Comparison of ENCODE assay signal across 17 cellular contexts in the genomic region with DNA sequence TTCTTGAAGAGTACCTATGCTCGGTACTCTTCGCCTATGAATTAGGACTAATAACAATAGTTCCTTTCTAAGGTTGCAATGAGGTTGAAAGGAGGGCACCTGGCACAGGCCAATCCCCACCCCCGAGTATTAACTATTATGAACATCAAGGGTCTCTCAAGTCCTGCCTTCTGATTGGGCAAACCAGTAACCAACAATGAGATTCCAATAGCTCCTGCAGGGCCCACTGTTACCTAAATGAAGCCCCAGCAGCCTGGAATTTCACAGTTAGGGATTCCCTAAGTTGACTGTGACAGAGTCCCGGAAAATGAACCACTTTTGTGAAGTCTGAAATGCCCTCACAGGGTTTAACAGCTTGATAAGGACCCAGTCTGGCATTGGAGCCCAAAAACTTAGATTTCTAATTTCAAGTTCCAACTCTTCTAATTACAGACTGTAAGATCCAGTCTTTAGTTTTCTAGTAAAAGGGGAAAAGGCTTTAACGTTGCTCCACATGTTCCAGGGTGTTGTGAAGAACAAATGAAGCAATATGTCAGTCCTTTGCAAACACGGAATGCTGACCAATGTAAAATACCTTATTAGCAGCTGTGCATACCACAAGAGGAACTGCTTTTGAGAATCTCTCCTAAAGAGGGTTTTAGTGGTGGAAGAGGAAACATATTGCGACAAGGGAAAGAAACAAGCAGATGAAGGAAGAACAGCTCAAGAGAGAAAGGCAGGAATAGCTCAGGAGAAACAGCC.
DNase-seq lines count a peak whose midpoint lies in the region; ATAC-seq and TF ChIP-seq lines count a peak whose summit lies in the region.
"Had no signal": no experiment of that assay in that cellular context is flagged by ENCODE, and none has a peak within 500 bp of the region (broad histone marks: within the 10 kb centered on the region; RNA-seq: fewer than 3 reads in every experiment).

No MANE protein-coding gene starts in this region.

- H3K27me3 Mint-ChIP-seq in mesothelial cell of epicardium (ENCODE audit: low read depth), result no peaks in the 10 kb centered on the region
- H3K27me3 Mint-ChIP-seq: type B pancreatic cell had no signal

- no peak for TF ChIP-seq CTCF in mesothelial cell of epicardium (IDR thresholded peaks at IDR 0.05; ENCODE audit: unreplicated experiment)

- no peak overlapping the region for H3K27ac Mint-ChIP-seq in mesothelial cell of epicardium
- H3K27ac Mint-ChIP-seq: type B pancreatic cell had no signal

- no peaks in the 10 kb centered on the region for H3K4me1 Mint-ChIP-seq in mesothelial cell of epicardium

- no peak overlapping the region for H3K4me3 Mint-ChIP-seq in mesothelial cell of epicardium
- H3K4me3 Mint-ChIP-seq: type B pancreatic cell had no signal

- H3K36me3 ChIP-seq in SJCRH30, result no peaks in the 10 kb centered on the region
- H3K36me3 ChIP-seq: cardiac muscle cell, pancreas had no signal

- no peak overlapping the region for H3K4me3 ChIP-seq in SJCRH30
- H3K4me3 ChIP-seq: cardiac muscle cell, pancreas had no signal

- no peaks in the 10 kb centered on the region for H3K4me1 ChIP-seq in SJCRH30
- H3K4me1 ChIP-seq: pancreas had no signal

- H3K36me3 Mint-ChIP-seq in mesothelial cell of epicardium, result no peaks in the 10 kb centered on the region
- H3K36me3 Mint-ChIP-seq: type B pancreatic cell had no signal

- no peaks in the 10 kb centered on the region for H3K9me3 ChIP-seq in SJCRH30 (replicated peaks)
- H3K9me3 ChIP-seq: pancreas had no signal

- peak; percentile 25 for ATAC-seq in HG03025 (IDR thresholded peaks at IDR 0.05; ENCODE audit: low FRiP score, unreplicated experiment)
- no peak for ATAC-seq in activated CD4-positive, CD25-positive, alpha-beta regulatory T cell treated with anti-CD3 and anti-CD28 coated beads, Interleukin-2, amount 50 U/mL, for 24 hours

- peak overlapping the region; percentile 11 for H3K27ac ChIP-seq in SJCRH30
- H3K27ac ChIP-seq: cardiac muscle cell, epithelial cell of prostate, pancreas had no signal

- H3K27me3 ChIP-seq in SJCRH30, result 0 out of 2 replicates have a peak, but pooled peaks cover 3% of the 10 kb centered on the region
- H3K27me3 ChIP-seq: cardiac muscle cell, pancreas had no signal

- DNase-seq in GF-D8 (lab: John Stamatoyannopoulos, UW), result peak; percentile 63
- DNase-seq in SJCRH30, result peak in 1 of 2 experiments; percentile 26
- DNase-seq in inferior parietal cortex (ENCODE audit: extremely low spot score), result peak; percentile 6
- no peak for DNase-seq in activated CD4-positive, alpha-beta T cell treated with anti-CD3 and anti-CD28 coated beads, Interleukin-2, amount 50 U/mL, for 4 hours
- DNase-seq in HCEC 1CT, result no peak
- no peak for DNase-seq in mesothelial cell of epicardium (ENCODE audit: low spot score in 2 of 2, unreplicated experiment in 2 of 2)
- DNase-seq: ACHN; activated naive CD4-positive, alpha-beta T cell treated with anti-CD3 and anti-CD28 coated beads, Interleukin-2, amount 50 U/mL, for 16 hours; NCI-H1417 treated with DMSO at 0.1 percent for 48 hours; NCI-H526; SHP77 had no signal

- no peaks in the 10 kb centered on the region for H3K9me3 Mint-ChIP-seq in mesothelial cell of epicardium
- H3K9me3 Mint-ChIP-seq: type B pancreatic cell had no signal

Comparison
In these comparisons a context has a peak if more than half of its experiments do, and no peak if none do; other contexts are left out.
1. DNase-seq: peak in GF-D8 (single experiment) and inferior parietal cortex (single experiment); none in activated CD4-positive, alpha-beta T cell treated with anti-CD3 and anti-CD28 coated beads, Interleukin-2, amount 50 U/mL, for 4 hours (0 of 2), HCEC 1CT (single experiment) and mesothelial cell of epicardium (0 of 2).